8 cellular contexts compared by ENCODE assay signal in the genomic region with DNA sequence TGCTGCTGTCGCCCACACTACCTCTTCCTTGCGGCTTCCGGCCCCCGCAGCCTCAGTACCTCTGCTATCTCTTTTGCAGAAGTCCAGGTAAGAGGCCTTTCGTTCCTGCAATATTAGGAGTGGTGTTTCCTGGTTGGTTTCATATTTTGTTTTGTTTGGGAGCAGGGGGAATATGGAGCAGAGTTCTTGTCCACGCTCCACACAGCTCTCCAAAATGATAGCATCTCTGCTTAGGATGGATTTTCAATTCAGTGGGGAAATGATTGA. TPM values are rescaled to one million over a fixed set of nuclear protein-coding genes. Genes with fewer than 3 reads are reported as not detected.
DNase-seq lines count a peak whose midpoint lies in the region; ATAC-seq, FAIRE-seq and TF ChIP-seq lines count a peak whose summit lies in the region.

No MANE protein-coding gene starts in this region.

- no peak for FAIRE-seq in kidney (lab: Jason Lieb, UNC)

- H3K4me1 ChIP-seq in kidney (ENCODE audit: control insufficient read depth in 1 of 2, insufficient read depth in 1 of 2, low read depth in 1 of 2, low read length in 2 of 2) (peaks cover 8 to 12% of the 10 kb centered on the region in 2 donors), tibial artery (peaks cover 0 to 19% (median 15%) of the 10 kb centered on the region in 4 donors)

- CTCF ChIA-PET in activated CD8-positive, alpha-beta T cell treated with anti-CD3 and anti-CD28 coated beads, Interleukin-2, amount 10 ng/mL, durations not matched to agents 7 days and 5 days (lab: Charles Lee): interaction anchor here (1.0 to 3.0 kb wide), 7 partner anchors 10 to 211 kb away, joined by 4 to 28 read pairs (median 7); no protein-coding TSS in a partner anchor

- H3K36me3 Mint-ChIP-seq in activated naive CD4-positive, alpha-beta T cell treated with anti-CD3 and anti-CD28 coated beads, Interleukin-2, amount 50 U/mL, for 24 hours: peaks cover 40% of the 10 kb centered on the region
- H3K36me3 Mint-ChIP-seq in activated CD8-positive, alpha-beta T cell treated with anti-CD3 and anti-CD28 coated beads, Interleukin-2, amount 10 ng/mL, durations not matched to agents 7 days and 5 days (ENCODE audit: low read depth): peaks cover 56% of the 10 kb centered on the region

- no peaks in the 10 kb centered on the region for H3K27me3 Mint-ChIP-seq in activated naive CD4-positive, alpha-beta T cell treated with anti-CD3 and anti-CD28 coated beads, Interleukin-2, amount 50 U/mL, for 24 hours
- H3K27me3 Mint-ChIP-seq in activated CD8-positive, alpha-beta T cell treated with anti-CD3 and anti-CD28 coated beads, Interleukin-2, amount 10 ng/mL, durations not matched to agents 7 days and 5 days (ENCODE audit: low read depth): no peaks in the 10 kb centered on the region

- H3K4me3 ChIP-seq in kidney (ENCODE audit: low read length in 2 of 2): peak overlapping the region; percentile 79 to 99
- peak overlapping the region; percentile 73 to 83 for H3K4me3 ChIP-seq in tibial artery

- H3K27ac ChIP-seq in kidney (ENCODE audit: low read depth in 2 of 2, low read length in 2 of 2) (peak overlapping the region in 1 of 2 donors; percentile 90), tibial artery (peak overlapping the region; percentile 74 to 88)

- ATAC-seq in activated CD8-positive, alpha-beta T cell treated with anti-CD3 and anti-CD28 coated beads, Interleukin-2, amount 10 ng/mL, durations not matched to agents 7 days and 5 days: no peak
- no peak for ATAC-seq in omental fat pad (ENCODE audit: low FRiP score)

- POLR2A ChIA-PET in activated CD8-positive, alpha-beta T cell treated with anti-CD3 and anti-CD28 coated beads, Interleukin-2, amount 10 ng/mL, durations not matched to agents 7 days and 5 days (lab: Charles Lee): interaction anchor here (1.0 to 2.2 kb wide), 7 partner anchors 9 to 553 kb away, joined by 3 to 11 read pairs (median 4); partner anchors contain the start of genes LRP10 and PABPN1

- intact Hi-C loops in kidney (cut with DNase I) (no loop called here), tibial artery (cut with DNase I; ENCODE audit: low total_unique reads) (loop anchor here (10.0 kb wide), 1 partner anchor 68 kb away; the partner anchor contains the start of gene MMP14)

- H3K4me3 Mint-ChIP-seq in activated naive CD4-positive, alpha-beta T cell treated with anti-CD3 and anti-CD28 coated beads, Interleukin-2, amount 50 U/mL, for 24 hours: peak overlapping the region; percentile 96
- peak overlapping the region; percentile 93 for H3K4me3 Mint-ChIP-seq in activated CD8-positive, alpha-beta T cell treated with anti-CD3 and anti-CD28 coated beads, Interleukin-2, amount 10 ng/mL, durations not matched to agents 7 days and 5 days

- peak overlapping the region; percentile 99 for H3K27ac Mint-ChIP-seq in activated naive CD4-positive, alpha-beta T cell treated with anti-CD3 and anti-CD28 coated beads, Interleukin-2, amount 50 U/mL, for 24 hours
- H3K27ac Mint-ChIP-seq in activated CD8-positive, alpha-beta T cell treated with anti-CD3 and anti-CD28 coated beads, Interleukin-2, amount 10 ng/mL, durations not matched to agents 7 days and 5 days: peak overlapping the region; percentile 97

- H3K9me3 Mint-ChIP-seq in activated naive CD4-positive, alpha-beta T cell treated with anti-CD3 and anti-CD28 coated beads, Interleukin-2, amount 50 U/mL, for 24 hours: no peaks in the 10 kb centered on the region
- peaks cover under 1% of the 10 kb centered on the region for H3K9me3 Mint-ChIP-seq in activated CD8-positive, alpha-beta T cell treated with anti-CD3 and anti-CD28 coated beads, Interleukin-2, amount 10 ng/mL, durations not matched to agents 7 days and 5 days (ENCODE audit: insufficient read depth)

- TF ChIP-seq CTCF in kidney (IDR thresholded peaks at IDR 0.05; ENCODE audit: borderline replicate concordance, extremely low read depth, insufficient read depth) (no peak), tibial artery (IDR thresholded peaks at IDR 0.05) (no peak), omental fat pad (IDR thresholded peaks at IDR 0.05) (no peak)

- peak overlapping the region; percentile 19 to 87 for H3K9ac ChIP-seq in kidney (ENCODE audit: low read length in 2 of 2)

- H3K27me3 ChIP-seq in tibial artery: no peaks in the 10 kb centered on the region

- peaks cover 37% of the 10 kb centered on the region for H3K4me1 Mint-ChIP-seq in activated naive CD4-positive, alpha-beta T cell treated with anti-CD3 and anti-CD28 coated beads, Interleukin-2, amount 50 U/mL, for 24 hours
- peaks cover 33% of the 10 kb centered on the region for H3K4me1 Mint-ChIP-seq in activated CD8-positive, alpha-beta T cell treated with anti-CD3 and anti-CD28 coated beads, Interleukin-2, amount 10 ng/mL, durations not matched to agents 7 days and 5 days (ENCODE audit: low read depth)

- DNase-seq in activated naive CD4-positive, alpha-beta T cell (lab: John Stamatoyannopoulos, UW): no peak
- no peak for DNase-seq in activated CD8-positive, alpha-beta T cell treated with anti-CD3 and anti-CD28 coated beads, Interleukin-2, amount 10 ng/mL, durations not matched to agents 7 days and 5 days
- DNase-seq in kidney: no peak
- no peak for DNase-seq in tibial artery
- DNase-seq in omental fat pad (ENCODE audit: low spot score): no peak
- DNase-seq in SIG-M5 (lab: John Stamatoyannopoulos, UW): no peak
- DNase-seq in NCI-H2196 treated with DMSO at 0.1 percent for 48 hours (lab: John Stamatoyannopoulos, UW; ENCODE audit: unreplicated experiment): no peak

- H3K36me3 ChIP-seq in kidney (ENCODE audit: control insufficient read depth in 1 of 2, insufficient read depth in 2 of 2, low read length in 2 of 2) (peaks cover 26 to 31% of the 10 kb centered on the region in 2 donors), tibial artery (peaks cover 36 to 42% (median 39%) of the 10 kb centered on the region in 3 donors)

- H3K9me3 ChIP-seq in kidney (ENCODE audit: control insufficient read depth in 1 of 2, low read length in 2 of 2): peaks cover 0 to 3% of the 10 kb centered on the region in 2 donors
- H3K9me3 ChIP-seq in tibial artery: no peaks in the 10 kb centered on the region

RNA-seq across cellular contexts. Expression of gene OXA1L, which starts 0.8 kb away (rescaled TPM):
- total RNA-seq in activated CD8-positive, alpha-beta T cell treated with anti-CD3 and anti-CD28 coated beads, Interleukin-2, amount 10 ng/mL, durations not matched to agents 7 days and 5 days: 100 to 1,000 TPM; 104 to 107 TPM
- total RNA-seq in kidney (80.8 TPM), omental fat pad (100 to 1,000 TPM in 1 of 4 donors, 10 to 100 TPM in 3; 73.3 to 100 (median 98.6) TPM)
- 101 TPM for polyA plus RNA-seq in kidney (ENCODE audit: insufficient read depth, low read depth, low replicate concordance)

RNA-seq across cellular contexts. Expression of gene SLC7A7, which starts 48.0 kb away (rescaled TPM):
- under 1 TPM in 1 of 2 experiments, not detected in 1; 0.23 TPM for total RNA-seq in activated CD8-positive, alpha-beta T cell treated with anti-CD3 and anti-CD28 coated beads, Interleukin-2, amount 10 ng/mL, durations not matched to agents 7 days and 5 days
- total RNA-seq in kidney: 26.6 TPM
- 235 TPM for polyA plus RNA-seq in kidney (ENCODE audit: insufficient read depth, low read depth, low replicate concordance)
- total RNA-seq in omental fat pad: 10 to 100 TPM; 52.0 to 72.3 (median 64.0) TPM

Comparison
In these comparisons a context has a peak if more than half of its experiments do, and no peak if none do; other contexts are left out.
1. RNA of gene SLC7A7, which starts 48.0 kb away (total RNA-seq): 52.0 to 72.3 TPM in omental fat pad and 26.6 TPM in kidney (single experiment); 0.23 TPM in activated CD8-positive, alpha-beta T cell treated with anti-CD3 and anti-CD28 coated beads, Interleukin-2, amount 10 ng/mL, durations not matched to agents 7 days and 5 days; every median in the first group is over 10 times any median in the second.